Comparison of ENCODE assay signal across 13 cellular contexts in the genomic region with DNA sequence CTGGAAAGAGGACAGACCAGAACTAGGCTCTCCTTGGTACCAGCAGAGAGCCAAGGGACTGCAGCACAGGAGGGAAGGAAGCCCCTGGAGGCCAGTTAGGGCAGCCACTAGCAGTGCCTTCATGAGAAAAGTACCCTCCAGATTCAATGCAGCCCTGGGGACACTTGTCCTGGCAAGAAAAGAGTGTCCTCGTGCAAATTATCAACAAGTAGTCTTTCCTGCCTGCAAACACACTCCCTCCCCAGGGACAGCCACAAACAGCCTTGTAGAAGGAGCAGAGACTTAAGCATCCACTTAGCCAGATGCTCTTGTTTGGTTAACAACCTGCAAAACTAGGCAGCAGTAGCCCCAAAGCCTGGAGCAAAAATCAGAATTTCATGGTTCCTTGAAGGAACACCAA. TPM values are rescaled to one million over a fixed set of nuclear protein-coding genes. Genes with fewer than 3 reads are reported as not detected.
A peak's percentile ranks its signal among the peaks of the same experiment; 100 is the strongest.
DNase-seq lines count a peak whose midpoint lies in the region; ATAC-seq and TF ChIP-seq lines count a peak whose summit lies in the region.
"Had no signal": no experiment of that assay in that cellular context is flagged by ENCODE, and none has a peak within 500 bp of the region (broad histone marks: within the 10 kb centered on the region; RNA-seq: fewer than 3 reads in every experiment).

No MANE protein-coding gene starts in this region.

- H3K4me1 Mint-ChIP-seq in GM23338 = no peaks in the 10 kb centered on the region

- H3K27me3 ChIP-seq in A673 (replicated peaks; ENCODE audit: insufficient read depth, low read depth, low read length, poor library complexity) (no peaks in the 10 kb centered on the region), GM23338 (ENCODE audit: insufficient read depth) (no peaks in the 10 kb centered on the region), kidney epithelial cell (ENCODE audit: control insufficient read depth, insufficient read depth, low read length) (no peaks in the 10 kb centered on the region)

- no peaks in the 10 kb centered on the region for H3K9me3 ChIP-seq in A673 (ENCODE audit: low read depth, low read length, poor library complexity, severe bottlenecking)

- H3K4me1 ChIP-seq in A673 (ENCODE audit: insufficient read depth, low read length, poor library complexity, severe bottlenecking) (no peaks in the 10 kb centered on the region), GM23338 (ENCODE audit: insufficient read depth) (no peaks in the 10 kb centered on the region)

- H3K36me3 ChIP-seq in A673 (ENCODE audit: insufficient read depth, low read length, poor library complexity, severe bottlenecking) = peaks cover 4% of the 10 kb centered on the region
- H3K36me3 ChIP-seq in GM23338 (ENCODE audit: insufficient read depth) = no peaks in the 10 kb centered on the region
- no peaks in the 10 kb centered on the region for H3K36me3 ChIP-seq in kidney epithelial cell (ENCODE audit: control insufficient read depth, insufficient read depth, low read length)

- H3K4me3 Mint-ChIP-seq in GM23338 = no peak overlapping the region

- 0 out of 2 replicates have a peak, but pooled peaks cover 5% of the 10 kb centered on the region for H3F3A ChIP-seq in GM23338 (replicated peaks; ENCODE audit: low read depth)

- H3K27ac ChIP-seq in A673 (ENCODE audit: low read depth, low read length, poor library complexity, severe bottlenecking) (no peak overlapping the region), GM23338 (ENCODE audit: low read depth) (no peak overlapping the region)

- no peak overlapping the region for H2AFZ ChIP-seq in GM23338

- no peaks in the 10 kb centered on the region for H3K9me3 Mint-ChIP-seq in GM23338

- no peak overlapping the region for H3K4me3 ChIP-seq in A673 (ENCODE audit: low read depth, low read length, poor library complexity, severe bottlenecking)
- H3K4me3 ChIP-seq in GM23338 = no peak overlapping the region
- H3K4me3 ChIP-seq in kidney epithelial cell (ENCODE audit: low read depth, low read length) = no peak overlapping the region

- CTCF ChIA-PET in A673 (lab: Charles Lee) = no interaction called here

- no TSS peak for BruUV-seq in A673 (replicated peaks; lab: Mats Ljungman, UMichigan)

- POLR2A ChIA-PET in A673 (lab: Charles Lee; ENCODE audit: low non-redundant PET) = no interaction called here

- H3K4me2 ChIP-seq in GM23338 = no peak overlapping the region

- peaks cover 13% of the 10 kb centered on the region; the same call in 2 of the 3 replicates for H3K36me3 Mint-ChIP-seq in GM23338 (ENCODE audit: low read depth)

- intact Hi-C loops in A673 (cut with micrococcal nuclease; ENCODE audit: unreplicated experiment) = no loop called here

- H3K27me3 Mint-ChIP-seq in GM23338 (ENCODE audit: insufficient read depth, low read depth, poor library complexity) = peaks cover 10% of the 10 kb centered on the region

- H3K9me2 ChIP-seq in GM23338 (ENCODE audit: insufficient read depth) = no peaks in the 10 kb centered on the region

- H3K79me2 ChIP-seq in GM23338 (replicated peaks; ENCODE audit: insufficient read depth) = no peaks in the 10 kb centered on the region

- H3K27ac Mint-ChIP-seq in GM23338 = no peak overlapping the region

- DNase-seq in A673 (ENCODE audit: low spot score) (peak; percentile 41), GM23338 (ENCODE audit: low spot score) (peak; percentile 26), SK-N-DZ (ENCODE audit: low spot score) (peak; percentile 25), kidney epithelial cell (ENCODE audit: low read depth) (no peak), NCI-H1930 (lab: John Stamatoyannopoulos, UW) (no peak), GM20000 (ENCODE audit: low spot score) (no peak)
- DNase-seq: C1 segment of cervical spinal cord; caudate nucleus; NCI-H510A treated with DMSO at 0.1 percent for 48 hours; stimulated activated CD4-positive, alpha-beta T cell treated with anti-CD3 and anti-CD28 coated beads, Interleukin-12 subunit alpha, Interleukin-12 subunit beta, amount 100 ng/mL, for 4 hours; stimulated activated naive CD4-positive, alpha-beta T cell had no signal

- no peaks in the 10 kb centered on the region; the same call in 1 of the 2 replicates for H4K20me1 ChIP-seq in GM23338 (replicated peaks; ENCODE audit: insufficient read depth)

- ATAC-seq in GM23338 = peak; percentile 83
- no peak for ATAC-seq in HG02610 (IDR thresholded peaks at IDR 0.05; ENCODE audit: unreplicated experiment)
- no peak for ATAC-seq in HG02588 (IDR thresholded peaks at IDR 0.05; ENCODE audit: unreplicated experiment)

- TF ChIP-seq CTCF in A673 (conservative IDR thresholded peaks at IDR 0.05; ENCODE audit: low read depth, low read length) = no peak
- no peak for TF ChIP-seq CTCF in GM23338 (conservative IDR thresholded peaks at IDR 0.05; ENCODE audit: low read depth in 2 of 2)
- TF ChIP-seq CTCF in kidney epithelial cell (IDR thresholded peaks at IDR 0.05; ENCODE audit: insufficient read depth, low read length, poor library complexity, severe bottlenecking) = peak; percentile 12
- no peak for TF ChIP-seq CTCF in GM20000 (IDR thresholded peaks at IDR 0.05; ENCODE audit: extremely low read depth, missing control alignments)

TF ChIP-seq in GM23338, 12 proteins besides CTCF, POLR2A, EP300 and RAD21 (continues in another document):
- TF ChIP-seq, protein P1, sequence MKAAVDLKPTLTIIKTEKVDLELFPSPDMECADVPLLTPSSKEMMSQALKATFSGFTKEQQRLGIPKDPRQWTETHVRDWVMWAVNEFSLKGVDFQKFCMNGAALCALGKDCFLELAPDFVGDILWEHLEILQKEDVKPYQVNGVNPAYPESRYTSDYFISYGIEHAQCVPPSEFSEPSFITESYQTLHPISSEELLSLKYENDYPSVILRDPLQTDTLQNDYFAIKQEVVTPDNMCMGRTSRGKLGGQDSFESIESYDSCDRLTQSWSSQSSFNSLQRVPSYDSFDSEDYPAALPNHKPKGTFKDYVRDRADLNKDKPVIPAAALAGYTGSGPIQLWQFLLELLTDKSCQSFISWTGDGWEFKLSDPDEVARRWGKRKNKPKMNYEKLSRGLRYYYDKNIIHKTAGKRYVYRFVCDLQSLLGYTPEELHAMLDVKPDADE (IDR thresholded peaks at IDR 0.05) = no peak
- no peak for TF ChIP-seq STAT1 (IDR thresholded peaks at IDR 0.05; ENCODE audit: unreplicated experiment)
- no peak for TF ChIP-seq ZNF331 (CRISPR knock-in tag; IDR thresholded peaks at IDR 0.05; ENCODE audit: low read depth)

RNA-seq across cellular contexts. Expression of gene CENPV, which starts 24.3 kb away (rescaled TPM):
- 147 and 166 TPM in 2 replicates for total RNA-seq in A673 (2021)
- 300 and 312 TPM in 2 replicates for total RNA-seq in GM23338 (2014; rRNA removed; shearing (Covaris generic))
- polyA plus RNA-seq in GM23338 (2016; fragmentation: Nextera tagmentation; extraction: Ambion mirVana) = 139 and 149 TPM in 2 replicates
- 513 and 529 TPM in 2 replicates for polyA plus RNA-seq in SK-N-DZ (2014; cell fraction: cytosol; rRNA removed)
- 525 and 587 TPM in 2 replicates for polyA plus RNA-seq in SK-N-DZ (2014; cell fraction: nucleus; rRNA removed)
- total RNA-seq in kidney epithelial cell = 42.6 and 68.4 TPM in 2 replicates

RNA-seq across cellular contexts. Expression of gene UBB, which starts 51.9 kb away (rescaled TPM):
- total RNA-seq in A673 (2021) (2,497 and 2,658 TPM in 2 replicates), kidney epithelial cell (820 and 911 TPM in 2 replicates)
- 812 and 871 TPM in 2 replicates for total RNA-seq in GM23338 (2014; rRNA removed; shearing (Covaris generic))
- 1,581 and 1,692 TPM in 2 replicates for polyA plus RNA-seq in GM23338 (2016; fragmentation: Nextera tagmentation; extraction: Ambion mirVana)
- polyA plus RNA-seq in SK-N-DZ (2014; cell fraction: cytosol; rRNA removed) = 3,108 and 3,290 TPM in 2 replicates
- polyA plus RNA-seq in SK-N-DZ (2014; cell fraction: nucleus; rRNA removed) = 1,029 and 1,296 TPM in 2 replicates

Comparison
In these comparisons a context has a peak if more than half of its experiments do, and no peak if none do; other contexts are left out.
1. DNase-seq: peak in A673 (single experiment), GM23338 (single experiment) and SK-N-DZ (single experiment); none in kidney epithelial cell (single experiment), NCI-H1930 (0 of 2) and GM20000 (single experiment).